ENCODE assay signal across 8 cellular contexts in the genomic region with DNA sequence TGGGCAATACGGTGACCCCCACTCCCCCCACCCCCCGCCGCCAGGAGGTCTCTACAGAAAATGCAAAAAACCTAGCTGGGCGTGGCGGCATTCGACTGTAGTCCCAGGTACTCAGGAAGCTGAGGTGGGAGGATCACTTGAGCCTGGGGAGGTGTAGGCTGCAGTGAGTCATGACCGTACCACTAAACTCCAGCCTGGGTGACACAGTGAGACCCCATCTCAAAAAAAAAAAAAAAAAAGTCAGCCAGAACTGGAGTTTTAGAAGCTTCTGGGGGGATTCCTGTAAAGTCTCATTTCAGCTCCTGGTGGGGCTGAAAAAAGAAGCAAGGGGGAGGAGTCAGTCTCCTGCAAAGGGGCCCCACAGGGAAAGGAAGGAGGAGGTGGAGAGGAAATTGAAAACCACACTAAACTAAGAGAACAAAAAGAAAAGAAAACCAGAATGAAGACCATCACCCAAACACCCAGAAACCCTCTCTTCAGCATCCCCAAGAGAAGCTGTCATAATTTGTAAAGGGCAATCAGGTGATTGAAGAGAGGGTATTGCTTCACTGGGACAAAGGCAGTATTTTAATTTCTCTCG.
DNase-seq lines count a peak whose midpoint lies in the region; ATAC-seq, FAIRE-seq and TF ChIP-seq lines count a peak whose summit lies in the region.

No MANE protein-coding gene starts in this region.

- TF ChIP-seq POLR2A in Raji (IDR thresholded peaks at IDR 0.05; ENCODE audit: insufficient read depth, low read depth, low read length), result 0 out of 2 replicates have a peak, but pooled peaks have one; percentile 20

- DNase-seq in GM19239 (ENCODE audit: insufficient read length, low spot score) (no peak), amniotic stem cell (lab: John Stamatoyannopoulos, UW) (no peak), COLO829 (ENCODE audit: low spot score) (no peak)
- peak; percentile 37 for DNase-seq in activated gamma-delta T cell treated with anti-CD3 and anti-CD28 coated beads, Interleukin-2, amount 50 U/mL, for 16 hours (ENCODE audit: low read depth)

- H3K4me3 ChIP-seq in skin epidermis, result no peak overlapping the region

- no peak for ATAC-seq in HG03439 (IDR thresholded peaks at IDR 0.05; ENCODE audit: unreplicated experiment)
- no peak for ATAC-seq in GM19395 (IDR thresholded peaks at IDR 0.05; ENCODE audit: unreplicated experiment)

- FAIRE-seq in GM19239 (lab: Jason Lieb, UNC), result peak; percentile 18

- peak overlapping the region in 12 of 21 experiments; percentile 2 to 97 (median 80) for H3K27ac ChIP-seq in skin epidermis
